ENCODE assay signal across 10 cellular contexts in the genomic region with DNA sequence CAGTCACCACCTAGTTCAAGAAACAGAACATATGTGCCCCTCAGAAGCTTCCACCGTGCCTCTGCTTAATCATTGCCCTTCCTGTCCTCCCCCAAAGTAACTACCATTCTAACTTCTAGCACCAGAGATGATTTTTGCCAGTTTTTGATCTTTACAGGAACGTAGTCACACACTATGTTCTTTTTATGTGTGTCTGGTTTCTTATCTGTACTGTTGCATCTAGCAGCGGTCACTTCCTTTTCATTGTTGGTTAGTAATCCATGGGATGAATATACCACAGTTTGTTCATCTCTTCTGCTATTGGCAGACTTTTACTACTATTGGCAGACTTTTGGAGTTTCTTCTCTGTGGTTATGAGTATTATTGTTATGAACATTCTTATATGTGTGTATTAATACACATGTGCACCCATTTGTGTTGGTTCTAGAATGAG. TPM values are rescaled to one million over a fixed set of nuclear protein-coding genes. Genes with fewer than 3 reads are reported as not detected.
DNase-seq lines count a peak whose midpoint lies in the region; TF ChIP-seq lines count a peak whose summit lies in the region.
"Had no signal": no experiment of that assay in that cellular context is flagged by ENCODE, and none has a peak within 500 bp of the region (broad histone marks: within the 10 kb centered on the region; RNA-seq: fewer than 3 reads in every experiment).

No MANE protein-coding gene starts in this region.

- peak; percentile 33 for DNase-seq in EH (ENCODE audit: low read depth)
- no peak for DNase-seq in Peyer's patch
- DNase-seq in central memory CD4-positive, alpha-beta T cell: peak; percentile 46
- DNase-seq in prostate gland (ENCODE audit: low spot score): no peak
- no peak for DNase-seq in NCI-H128 (lab: John Stamatoyannopoulos, UW; ENCODE audit: unreplicated experiment)
- no peak for DNase-seq in NCI-H2171 treated with DMSO at 0.1 percent for 48 hours (lab: John Stamatoyannopoulos, UW)
- DNase-seq in islet precursor cell: no peak
- no peak for DNase-seq in NCI-H1417 (lab: John Stamatoyannopoulos, UW)
- DNase-seq: NCI-H2029 treated with DMSO at 0.1 percent for 48 hours, substantia nigra had no signal

- H3K27ac ChIP-seq in Peyer's patch (peak overlapping the region in 3 of 4 donors; percentile 30 to 89 (median 81)), prostate gland (peak overlapping the region; percentile 22 to 45)

- H3K36me3 ChIP-seq in Peyer's patch: no peaks in the 10 kb centered on the region
- no peaks in the 10 kb centered on the region for H3K36me3 ChIP-seq in prostate gland

- H3K9me3 ChIP-seq in Peyer's patch (no peaks in the 10 kb centered on the region), prostate gland (no peaks in the 10 kb centered on the region)

- intact Hi-C loops in prostate gland (cut with DNase I): no loop called here

- H3K27me3 ChIP-seq in Peyer's patch (no peaks in the 10 kb centered on the region), prostate gland (replicated peaks; ENCODE audit: insufficient read depth) (no peaks in the 10 kb centered on the region)

- H3K4me1 ChIP-seq in Peyer's patch: peaks cover 0 to 43% (median 7%) of the 10 kb centered on the region in 4 donors
- H3K4me1 ChIP-seq in prostate gland (replicated peaks): peaks cover 27% of the 10 kb centered on the region

- no peak for TF ChIP-seq CTCF in Peyer's patch (IDR thresholded peaks at IDR 0.05)
- TF ChIP-seq CTCF in prostate gland (IDR thresholded peaks at IDR 0.05): no peak

- H3K4me3 ChIP-seq in Peyer's patch (no peak overlapping the region), prostate gland (no peak overlapping the region)

- WGBS in prostate gland: 33% methylated on average over 3 of the region's 3 CpGs

- TF ChIP-seq POLR2A in Peyer's patch (IDR thresholded peaks at IDR 0.05) (no peak), prostate gland (IDR thresholded peaks at IDR 0.05) (no peak)

RNA-seq across cellular contexts. Expression of gene SPECC1L, which starts 34.6 kb away (rescaled TPM):
- 100 to 1,000 TPM in 1 of 4 donors, 10 to 100 TPM in 3; 24.2 to 147 (median 34.4) TPM for total RNA-seq in Peyer's patch
- total RNA-seq in prostate gland: 10 to 100 TPM; 39.6 to 63.2 TPM

Comparison
In these comparisons a context has a peak if more than half of its experiments do, and no peak if none do; other contexts are left out.
1. DNase-seq: peak in EH (single experiment) and central memory CD4-positive, alpha-beta T cell (single experiment); none in Peyer's patch (0 of 3), prostate gland (single experiment), NCI-H128 (single experiment), NCI-H2171 treated with DMSO at 0.1 percent for 48 hours (single experiment), islet precursor cell (single experiment) and NCI-H1417 (0 of 3).